Comparison of ENCODE assay signal across 16 cellular contexts in genomic region chr11:67433536-67434394, GRCh38. TPM values are rescaled to one million over a fixed set of nuclear protein-coding genes. Genes with fewer than 3 reads are reported as not detected.
DNase-seq lines count a peak whose midpoint lies in the region; ATAC-seq and TF ChIP-seq lines count a peak whose summit lies in the region.
"Had no signal": no experiment of that assay in that cellular context is flagged by ENCODE, and none has a peak within 500 bp of the region (broad histone marks: within the 10 kb centered on the region; RNA-seq: fewer than 3 reads in every experiment).

No MANE protein-coding gene starts in this region.

- H3F3A ChIP-seq in DOHH2 (ENCODE audit: control insufficient read depth, insufficient read depth) (peaks cover 36% of the 10 kb centered on the region), SU-DHL-6 (ENCODE audit: insufficient read depth) (peaks cover 50% of the 10 kb centered on the region)

- peak overlapping the region; percentile 100; the same call in 1 of the 2 replicates for H3K9ac ChIP-seq in SU-DHL-6 (ENCODE audit: low read length)

- H3K4me1 ChIP-seq in DOHH2 (ENCODE audit: control insufficient read depth, low read length): peaks cover 54% of the 10 kb centered on the region

- H3K36me3 Mint-ChIP-seq in endothelial cell (ENCODE audit: low read depth, unreplicated experiment): peaks cover 17% of the 10 kb centered on the region

- 0 out of 2 replicates have a peak overlapping the region, but pooled peaks have one; percentile 13 for H3K27ac ChIP-seq in 22Rv1
- peak overlapping the region; percentile 97; the same call in 1 of the 2 replicates for H3K27ac ChIP-seq in DOHH2 (ENCODE audit: low read depth, low read length)
- peak overlapping the region; percentile 100 for H3K27ac ChIP-seq in SU-DHL-6 (ENCODE audit: low read depth, low read length)
- H3K27ac ChIP-seq: gastrocnemius medialis had no signal

- H2AFZ ChIP-seq in SU-DHL-6 (ENCODE audit: low read depth, low read length, severe bottlenecking): no peak overlapping the region

- peak overlapping the region; percentile 36 for H3K27ac Mint-ChIP-seq in endothelial cell (ENCODE audit: unreplicated experiment)
- H3K27ac Mint-ChIP-seq: brain had no signal

- no peaks in the 10 kb centered on the region for H3K9me3 ChIP-seq in DOHH2 (ENCODE audit: control insufficient read depth, insufficient read depth, low read length)
- no peaks in the 10 kb centered on the region for H3K9me3 ChIP-seq in SU-DHL-6 (ENCODE audit: insufficient read depth, low read length)
- H3K9me3 ChIP-seq: gastrocnemius medialis had no signal

- H3K27me3 ChIP-seq in DOHH2 (ENCODE audit: control insufficient read depth, low read length): no peaks in the 10 kb centered on the region
- H3K27me3 ChIP-seq in SU-DHL-6 (ENCODE audit: low read length): no peaks in the 10 kb centered on the region
- H3K27me3 ChIP-seq: gastrocnemius medialis had no signal

- H3K4me3 ChIP-seq in DOHH2 (ENCODE audit: low read length): no peak overlapping the region
- no peak overlapping the region for H3K4me3 ChIP-seq in SU-DHL-6 (ENCODE audit: insufficient read depth, low read length, poor library complexity, severe bottlenecking)
- H3K4me3 ChIP-seq: gastrocnemius medialis had no signal

- H3K4me3 Mint-ChIP-seq in endothelial cell (ENCODE audit: unreplicated experiment): no peak overlapping the region
- H3K4me3 Mint-ChIP-seq: brain had no signal

- peaks cover 4% of the 10 kb centered on the region for H3K4me1 Mint-ChIP-seq in endothelial cell (ENCODE audit: unreplicated experiment)

- H3K79me2 ChIP-seq in DOHH2 (ENCODE audit: control insufficient read depth, low read length) (peaks cover 71% of the 10 kb centered on the region), SU-DHL-6 (ENCODE audit: insufficient read depth, low read length) (peaks cover 25% of the 10 kb centered on the region)

- no peak for DNase-seq in endothelial cell (ENCODE audit: low spot score)
- DNase-seq in NCI-H526 (lab: John Stamatoyannopoulos, UW): no peak
- DNase-seq in middle frontal gyrus (ENCODE audit: extremely low spot score, low spot score): no peak
- DNase-seq: gastrocnemius medialis, HCEC 1CT, NCI-H446 had no signal

- H4K20me1 ChIP-seq in DOHH2 (ENCODE audit: control insufficient read depth, insufficient read depth, low read depth, low read length) (peaks cover 12% of the 10 kb centered on the region; the same call in 1 of the 2 replicates), SU-DHL-6 (ENCODE audit: low read depth, low read length) (no peaks in the 10 kb centered on the region)

- peaks cover 10% of the 10 kb centered on the region for H3K27me3 Mint-ChIP-seq in endothelial cell (ENCODE audit: unreplicated experiment)

- H3K4me2 ChIP-seq in DOHH2 (ENCODE audit: low read length) (peak overlapping the region; percentile 94), SU-DHL-6 (ENCODE audit: low read depth, low read length, poor library complexity, severe bottlenecking) (peak overlapping the region; percentile 99)

- TF ChIP-seq CTCF in 22Rv1 (IDR thresholded peaks at IDR 0.05): no peak
- no peak for TF ChIP-seq CTCF in DOHH2 (IDR thresholded peaks at IDR 0.05; ENCODE audit: low read depth, low read length, poor library complexity, severe bottlenecking)
- no peak for TF ChIP-seq CTCF in SU-DHL-6 (IDR thresholded peaks at IDR 0.05; ENCODE audit: insufficient read depth, low read length, poor library complexity, severe bottlenecking)
- no peak for TF ChIP-seq CTCF in endothelial cell (IDR thresholded peaks at IDR 0.05; ENCODE audit: unreplicated experiment)

- no peak for ATAC-seq in HG02763 (IDR thresholded peaks at IDR 0.05; ENCODE audit: unreplicated experiment)
- no peak for ATAC-seq in HG02938 (IDR thresholded peaks at IDR 0.05; ENCODE audit: unreplicated experiment)
- ATAC-seq: gastrocnemius medialis had no signal

- H3K9me2 ChIP-seq in DOHH2 (replicated peaks; ENCODE audit: control insufficient read depth, low read length) (no peaks in the 10 kb centered on the region), SU-DHL-6 (replicated peaks; ENCODE audit: insufficient read depth, low read length) (no peaks in the 10 kb centered on the region)

- H3K36me3 ChIP-seq in DOHH2 (ENCODE audit: control insufficient read depth, low read length) (peaks cover 86% of the 10 kb centered on the region), SU-DHL-6 (ENCODE audit: low read length) (no peaks in the 10 kb centered on the region)

- no peaks in the 10 kb centered on the region for H3K9me3 Mint-ChIP-seq in endothelial cell (ENCODE audit: unreplicated experiment)
- H3K9me3 Mint-ChIP-seq: brain had no signal

RNA-seq across cellular contexts. Expression of gene PTPRCAP, which starts 3.7 kb away (rescaled TPM):
- total RNA-seq in endothelial cell (ENCODE audit: unreplicated experiment): 12.9 TPM
- total RNA-seq: G401, RPMI7951 had no signal

RNA-seq across cellular contexts. Expression of gene RPS6KB2, which starts 5.5 kb away (rescaled TPM):
- total RNA-seq in endothelial cell (ENCODE audit: unreplicated experiment): 44.2 TPM

RNA-seq across cellular contexts. Expression of gene CORO1B, which starts 9.5 kb away (rescaled TPM):
- 252 TPM for total RNA-seq in endothelial cell (ENCODE audit: unreplicated experiment)

RNA-seq across cellular contexts. Expression of gene CARNS1, which starts 18.3 kb away (rescaled TPM):
- not detected for total RNA-seq in endothelial cell (ENCODE audit: unreplicated experiment)
- total RNA-seq: G401, RPMI7951 had no signal

RNA-seq across cellular contexts. Expression of gene GPR152, which starts 18.8 kb away (rescaled TPM):
- not detected for total RNA-seq in endothelial cell (ENCODE audit: unreplicated experiment)
- total RNA-seq: G401, gastrocnemius medialis, mucosa of gallbladder, pulmonary artery endothelial cell, RPMI7951 had no signal

Comparison
In these comparisons a context has a peak if more than half of its experiments do, and no peak if none do; other contexts are left out.
1. H3K27ac ChIP-seq: peak in every context shown above with its lines; median percentile 100 in SU-DHL-6; 97 in DOHH2; 13 in 22Rv1.